1 cellular context compared by ENCODE assay signal in the genomic region with DNA sequence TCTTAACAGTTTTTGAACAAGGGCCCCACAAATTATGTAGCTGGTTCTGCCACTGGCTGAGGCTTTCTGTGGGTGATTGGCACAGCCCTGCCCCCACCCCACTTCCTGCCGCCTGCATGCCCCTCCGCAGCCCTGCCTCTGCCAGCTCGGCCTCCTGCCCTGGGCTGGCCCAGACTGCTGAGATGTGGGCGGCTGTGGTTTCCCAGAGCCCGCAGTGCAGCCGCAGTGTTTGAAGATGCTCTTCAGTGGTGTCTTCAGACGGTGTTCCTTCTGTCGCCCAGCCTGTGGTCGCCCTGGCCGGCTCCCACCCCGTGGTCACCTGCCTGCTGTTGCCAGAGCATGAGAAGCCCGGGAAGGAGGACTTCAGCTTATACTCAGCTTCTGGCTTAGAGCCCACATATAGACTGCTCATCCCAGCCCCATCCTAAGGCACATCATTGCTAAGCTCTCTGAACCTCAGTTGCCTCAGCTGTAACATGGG.
TF ChIP-seq lines count a peak whose summit lies in the region.

No MANE protein-coding gene starts in this region.

TF ChIP-seq in GM23338, 12 proteins besides CTCF, POLR2A, EP300 and RAD21 (continued from another document):
- TF ChIP-seq, protein P1, sequence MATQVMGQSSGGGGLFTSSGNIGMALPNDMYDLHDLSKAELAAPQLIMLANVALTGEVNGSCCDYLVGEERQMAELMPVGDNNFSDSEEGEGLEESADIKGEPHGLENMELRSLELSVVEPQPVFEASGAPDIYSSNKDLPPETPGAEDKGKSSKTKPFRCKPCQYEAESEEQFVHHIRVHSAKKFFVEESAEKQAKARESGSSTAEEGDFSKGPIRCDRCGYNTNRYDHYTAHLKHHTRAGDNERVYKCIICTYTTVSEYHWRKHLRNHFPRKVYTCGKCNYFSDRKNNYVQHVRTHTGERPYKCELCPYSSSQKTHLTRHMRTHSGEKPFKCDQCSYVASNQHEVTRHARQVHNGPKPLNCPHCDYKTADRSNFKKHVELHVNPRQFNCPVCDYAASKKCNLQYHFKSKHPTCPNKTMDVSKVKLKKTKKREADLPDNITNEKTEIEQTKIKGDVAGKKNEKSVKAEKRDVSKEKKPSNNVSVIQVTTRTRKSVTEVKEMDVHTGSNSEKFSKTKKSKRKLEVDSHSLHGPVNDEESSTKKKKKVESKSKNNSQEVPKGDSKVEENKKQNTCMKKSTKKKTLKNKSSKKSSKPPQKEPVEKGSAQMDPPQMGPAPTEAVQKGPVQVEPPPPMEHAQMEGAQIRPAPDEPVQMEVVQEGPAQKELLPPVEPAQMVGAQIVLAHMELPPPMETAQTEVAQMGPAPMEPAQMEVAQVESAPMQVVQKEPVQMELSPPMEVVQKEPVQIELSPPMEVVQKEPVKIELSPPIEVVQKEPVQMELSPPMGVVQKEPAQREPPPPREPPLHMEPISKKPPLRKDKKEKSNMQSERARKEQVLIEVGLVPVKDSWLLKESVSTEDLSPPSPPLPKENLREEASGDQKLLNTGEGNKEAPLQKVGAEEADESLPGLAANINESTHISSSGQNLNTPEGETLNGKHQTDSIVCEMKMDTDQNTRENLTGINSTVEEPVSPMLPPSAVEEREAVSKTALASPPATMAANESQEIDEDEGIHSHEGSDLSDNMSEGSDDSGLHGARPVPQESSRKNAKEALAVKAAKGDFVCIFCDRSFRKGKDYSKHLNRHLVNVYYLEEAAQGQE (IDR thresholded peaks at IDR 0.05; ENCODE audit: unreplicated experiment), result no peak
- no peak for TF ChIP-seq STAT1 (IDR thresholded peaks at IDR 0.05; ENCODE audit: unreplicated experiment)
TF ChIP-seq in GM23338: peak in this region for 0.
